ENCODE assay signal across 3 cellular contexts in the genomic region with DNA sequence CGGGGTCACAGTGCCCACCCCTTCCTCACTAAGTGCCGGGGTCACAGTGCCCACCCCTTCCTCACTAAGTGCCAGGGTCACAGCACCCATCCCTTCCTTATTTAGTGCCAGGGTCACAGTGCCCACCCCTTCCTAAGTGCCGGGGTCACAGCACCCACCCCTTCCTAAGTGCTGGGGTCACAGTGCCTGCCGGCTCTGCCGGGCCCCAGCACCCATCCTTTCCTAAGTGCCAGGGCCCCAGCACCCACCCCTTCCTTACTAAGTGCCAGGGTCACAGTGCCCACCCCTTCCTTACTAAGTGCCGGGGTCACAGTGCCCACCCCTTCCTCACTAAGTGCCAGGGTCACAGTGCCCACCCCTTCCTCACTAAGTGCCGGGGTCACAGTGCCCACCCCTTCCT. TPM values are rescaled to one million over a fixed set of nuclear protein-coding genes. Genes with fewer than 3 reads are reported as not detected.
"Had no signal": no experiment of that assay in that cellular context is flagged by ENCODE, and none has a peak within 500 bp of the region (broad histone marks: within the 10 kb centered on the region; RNA-seq: fewer than 3 reads in every experiment).

No MANE protein-coding gene starts in this region.

RNA-seq across cellular contexts. Expression of a gene that starts 56.5 kb away (rescaled TPM):
- total RNA-seq: activated CD4-positive, alpha-beta memory T cell treated with anti-CD3 and anti-CD28 coated beads, Interleukin-2, amount 10 ng/mL, durations not matched to agents 7 days and 5 days; LHCN-M2; RPMI7951 had no signal
